11 cellular contexts compared by ENCODE assay signal in the genomic region with DNA sequence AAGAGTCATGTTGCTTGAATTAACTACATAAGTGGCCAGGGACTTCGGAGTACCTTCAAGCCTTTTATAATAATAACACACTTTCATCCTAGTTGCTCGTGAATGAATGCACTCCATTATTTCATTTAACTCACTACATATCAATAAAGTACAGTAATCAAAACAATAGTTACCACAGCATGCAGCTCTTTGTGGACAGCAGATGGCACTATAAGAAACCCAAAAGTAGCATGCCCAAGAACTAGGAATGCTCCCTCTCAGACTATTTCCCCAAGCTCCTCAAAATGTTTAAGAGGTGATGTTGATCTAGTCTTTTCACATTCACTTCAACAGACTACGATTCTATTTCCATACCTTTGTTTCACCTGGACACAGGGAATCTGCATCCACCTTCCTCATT.
DNase-seq lines count a peak whose midpoint lies in the region; ATAC-seq and TF ChIP-seq lines count a peak whose summit lies in the region.
"Had no signal": no experiment of that assay in that cellular context is flagged by ENCODE, and none has a peak within 500 bp of the region (broad histone marks: within the 10 kb centered on the region; RNA-seq: fewer than 3 reads in every experiment).

No MANE protein-coding gene starts in this region.

- no peak overlapping the region for H2BK120ac ChIP-seq in mesenchymal stem cell (ENCODE audit: low read depth, low read length)

- DNase-seq in BJ (ENCODE audit: low read depth) (no peak), brain microvascular endothelial cell (no peak), mesenchymal stem cell (peak; percentile 0), tibial artery (no peak)
- DNase-seq in activated CD8-positive, alpha-beta T cell treated with anti-CD3 and anti-CD28 coated beads, Interleukin-2, amount 10 ng/mL, durations not matched to agents 7 days and 5 days, result no peak
- no peak for DNase-seq in activated naive CD8-positive, alpha-beta T cell treated with anti-CD3 and anti-CD28 coated beads, Interleukin-2, amount 50 U/mL, for 24 hours
- DNase-seq: caudate nucleus, DMS153, NCI-H146 had no signal

- no peak overlapping the region for H3K18ac ChIP-seq in mesenchymal stem cell (ENCODE audit: low read depth in 1 of 2, low read length in 2 of 2)

- ATAC-seq in activated CD8-positive, alpha-beta T cell treated with anti-CD3 and anti-CD28 coated beads, Interleukin-2, amount 10 ng/mL, durations not matched to agents 7 days and 5 days, result no peak
- no peak for ATAC-seq in HG02642 (IDR thresholded peaks at IDR 0.05; ENCODE audit: poor library complexity, unreplicated experiment)
- ATAC-seq in activated naive CD8-positive, alpha-beta T cell treated with anti-CD3 and anti-CD28 coated beads, Interleukin-2, amount 50 U/mL, for 24 hours, result no peak

- no peak overlapping the region for H4K91ac ChIP-seq in mesenchymal stem cell (ENCODE audit: low read length)

- H2BK15ac ChIP-seq in mesenchymal stem cell (ENCODE audit: low read depth, poor library complexity, severe bottlenecking), result no peak overlapping the region

- no peak overlapping the region for H3K4ac ChIP-seq in mesenchymal stem cell (ENCODE audit: low read depth in 1 of 2, low read length in 2 of 2)

- intact Hi-C loops in tibial artery (cut with DNase I; ENCODE audit: low total_unique reads), result loop anchor here (10.0 kb wide), 1 partner anchor 419 kb away; no protein-coding TSS in a partner anchor

- TF ChIP-seq CTCF in BJ (IDR thresholded peaks at IDR 0.05; ENCODE audit: insufficient read depth, low read depth, low read length) (peak; percentile 16; the same call in 1 of the 2 replicates), KMS-11 (conservative IDR thresholded peaks at IDR 0.05; ENCODE audit: low read depth, low read length) (0 out of 2 replicates have a peak, but pooled peaks have one; percentile 26), brain microvascular endothelial cell (IDR thresholded peaks at IDR 0.05; ENCODE audit: low read depth, low read length, missing control alignments) (peak; percentile 55), tibial artery (IDR thresholded peaks at IDR 0.05) (no peak)

- H3K27ac Mint-ChIP-seq in activated CD8-positive, alpha-beta T cell treated with anti-CD3 and anti-CD28 coated beads, Interleukin-2, amount 10 ng/mL, durations not matched to agents 7 days and 5 days, result no peak overlapping the region
- no peak overlapping the region for H3K27ac Mint-ChIP-seq in activated naive CD8-positive, alpha-beta T cell treated with anti-CD3 and anti-CD28 coated beads, Interleukin-2, amount 50 U/mL, for 24 hours

- no peak overlapping the region for H3K9ac ChIP-seq in KMS-11
- H3K9ac ChIP-seq in mesenchymal stem cell (ENCODE audit: low read length), result no peak overlapping the region

- no peak overlapping the region for H3K14ac ChIP-seq in mesenchymal stem cell (ENCODE audit: low read length in 2 of 2)

- H2BK5ac ChIP-seq in mesenchymal stem cell (ENCODE audit: low read depth, low read length, poor library complexity, severe bottlenecking), result no peak overlapping the region

- no peaks in the 10 kb centered on the region for H3K4me1 ChIP-seq in KMS-11 (ENCODE audit: low read depth, poor library complexity, severe bottlenecking)
- H3K4me1 ChIP-seq in mesenchymal stem cell (ENCODE audit: control insufficient read depth, insufficient read depth, low read depth, low read length), result no peaks in the 10 kb centered on the region
- H3K4me1 ChIP-seq in tibial artery, result no peaks in the 10 kb centered on the region

- H3K4me2 ChIP-seq in KMS-11 (no peak overlapping the region), mesenchymal stem cell (ENCODE audit: low read length, poor library complexity, severe bottlenecking) (no peak overlapping the region)

- no peaks in the 10 kb centered on the region for H3K4me1 Mint-ChIP-seq in activated CD8-positive, alpha-beta T cell treated with anti-CD3 and anti-CD28 coated beads, Interleukin-2, amount 10 ng/mL, durations not matched to agents 7 days and 5 days (ENCODE audit: low read depth)
- H3K4me1 Mint-ChIP-seq in activated naive CD8-positive, alpha-beta T cell treated with anti-CD3 and anti-CD28 coated beads, Interleukin-2, amount 50 U/mL, for 24 hours, result no peaks in the 10 kb centered on the region

- no peaks in the 10 kb centered on the region for H3K36me3 Mint-ChIP-seq in activated CD8-positive, alpha-beta T cell treated with anti-CD3 and anti-CD28 coated beads, Interleukin-2, amount 10 ng/mL, durations not matched to agents 7 days and 5 days (ENCODE audit: low read depth)
- H3K36me3 Mint-ChIP-seq in activated naive CD8-positive, alpha-beta T cell treated with anti-CD3 and anti-CD28 coated beads, Interleukin-2, amount 50 U/mL, for 24 hours (ENCODE audit: low read depth), result no peaks in the 10 kb centered on the region

- CTCF ChIA-PET in BJ (lab: Yijun Ruan, JAX), result interaction anchor here (0.6 kb wide), 1 partner anchor 123 kb away, joined by 3 read pairs; no protein-coding TSS in a partner anchor
- CTCF ChIA-PET in activated CD8-positive, alpha-beta T cell treated with anti-CD3 and anti-CD28 coated beads, Interleukin-2, amount 10 ng/mL, durations not matched to agents 7 days and 5 days (lab: Charles Lee), result no interaction called here

- H3K27me3 Mint-ChIP-seq in activated CD8-positive, alpha-beta T cell treated with anti-CD3 and anti-CD28 coated beads, Interleukin-2, amount 10 ng/mL, durations not matched to agents 7 days and 5 days (ENCODE audit: low read depth), result no peaks in the 10 kb centered on the region
- no peaks in the 10 kb centered on the region for H3K27me3 Mint-ChIP-seq in activated naive CD8-positive, alpha-beta T cell treated with anti-CD3 and anti-CD28 coated beads, Interleukin-2, amount 50 U/mL, for 24 hours

- POLR2A ChIA-PET in BJ (lab: Charles Lee), result no interaction called here
- POLR2A ChIA-PET in activated CD8-positive, alpha-beta T cell treated with anti-CD3 and anti-CD28 coated beads, Interleukin-2, amount 10 ng/mL, durations not matched to agents 7 days and 5 days (lab: Charles Lee), result no interaction called here

- H3K9me3 ChIP-seq in mesenchymal stem cell (ENCODE audit: control insufficient read depth, low read length) (no peaks in the 10 kb centered on the region), tibial artery (no peaks in the 10 kb centered on the region)

- no peak overlapping the region for H2AK5ac ChIP-seq in mesenchymal stem cell (ENCODE audit: low read length, severe bottlenecking)

- in situ Hi-C loops in brain microvascular endothelial cell (cut with HindIII; ENCODE audit: low pct_ligation_motif_present, low sequenced_read_pairs), result no loop called here

- no peak overlapping the region for H4K8ac ChIP-seq in mesenchymal stem cell (ENCODE audit: low read length)

- H3K36me3 ChIP-seq in BJ (ENCODE audit: control insufficient read depth, insufficient read depth, low read length) (no peaks in the 10 kb centered on the region), KMS-11 (ENCODE audit: insufficient read depth) (no peaks in the 10 kb centered on the region), brain microvascular endothelial cell (replicated peaks) (no peaks in the 10 kb centered on the region), mesenchymal stem cell (ENCODE audit: control insufficient read depth in 1 of 2, insufficient read depth in 2 of 2, low read depth in 1 of 2, low read length in 2 of 2) (no peaks in the 10 kb centered on the region), tibial artery (no peaks in the 10 kb centered on the region)

- H2BK12ac ChIP-seq in mesenchymal stem cell (ENCODE audit: low read length in 2 of 2), result no peak overlapping the region

- H3K27ac ChIP-seq in KMS-11 (no peak overlapping the region), brain microvascular endothelial cell (no peak overlapping the region), mesenchymal stem cell (ENCODE audit: low read length, poor library complexity, severe bottlenecking) (no peak overlapping the region), tibial artery (no peak overlapping the region)

- no peaks in the 10 kb centered on the region for H3K9me3 Mint-ChIP-seq in activated CD8-positive, alpha-beta T cell treated with anti-CD3 and anti-CD28 coated beads, Interleukin-2, amount 10 ng/mL, durations not matched to agents 7 days and 5 days (ENCODE audit: insufficient read depth)
- no peaks in the 10 kb centered on the region for H3K9me3 Mint-ChIP-seq in activated naive CD8-positive, alpha-beta T cell treated with anti-CD3 and anti-CD28 coated beads, Interleukin-2, amount 50 U/mL, for 24 hours

- no peak overlapping the region for H3K23ac ChIP-seq in mesenchymal stem cell (ENCODE audit: low read length in 2 of 2)

- H3K79me2 ChIP-seq in KMS-11 (ENCODE audit: insufficient read depth, low read depth), result no peaks in the 10 kb centered on the region

- WGBS in mesenchymal stem cell, result 51% methylated on average over 3 of the region's 3 CpGs

- H3K27me3 ChIP-seq in BJ (ENCODE audit: control insufficient read depth, insufficient read depth, low read length) (no peaks in the 10 kb centered on the region), KMS-11 (ENCODE audit: insufficient read depth, low read depth) (no peaks in the 10 kb centered on the region), brain microvascular endothelial cell (replicated peaks) (no peaks in the 10 kb centered on the region), mesenchymal stem cell (ENCODE audit: control insufficient read depth in 1 of 2, insufficient read depth in 1 of 2, low read length in 2 of 2) (no peaks in the 10 kb centered on the region), tibial artery (no peaks in the 10 kb centered on the region)

- no peaks in the 10 kb centered on the region for H3K79me1 ChIP-seq in mesenchymal stem cell (replicated peaks; ENCODE audit: low read length, poor library complexity, severe bottlenecking)

- H2AFZ ChIP-seq in KMS-11 (ENCODE audit: low read depth) (no peak overlapping the region), mesenchymal stem cell (ENCODE audit: low read depth, low read length) (no peak overlapping the region)

- H3K4me3 ChIP-seq in BJ (ENCODE audit: low read depth, low read length) (no peak overlapping the region), KMS-11 (IDR thresholded peaks at IDR 0.05; ENCODE audit: insufficient read depth, low read depth, low read length) (no peak overlapping the region), brain microvascular endothelial cell (ENCODE audit: low read depth, low read length) (no peak overlapping the region), mesenchymal stem cell (ENCODE audit: insufficient read depth in 1 of 2, low read depth in 1 of 2, low read length in 2 of 2) (no peak overlapping the region), tibial artery (no peak overlapping the region)

- no peaks in the 10 kb centered on the region for H4K20me1 ChIP-seq in KMS-11 (ENCODE audit: insufficient read depth)

- H3K4me3 Mint-ChIP-seq in activated CD8-positive, alpha-beta T cell treated with anti-CD3 and anti-CD28 coated beads, Interleukin-2, amount 10 ng/mL, durations not matched to agents 7 days and 5 days, result no peak overlapping the region
- H3K4me3 Mint-ChIP-seq in activated naive CD8-positive, alpha-beta T cell treated with anti-CD3 and anti-CD28 coated beads, Interleukin-2, amount 50 U/mL, for 24 hours, result no peak overlapping the region

Comparison
In these comparisons a context has a peak if more than half of its experiments do, and no peak if none do; other contexts are left out.
1. CTCF ChIP-seq: peak in BJ (single experiment), KMS-11 (single experiment) and brain microvascular endothelial cell (single experiment); none in tibial artery (0 of 2).